Comparison of ENCODE assay signal across 35 cellular contexts in the genomic region with DNA sequence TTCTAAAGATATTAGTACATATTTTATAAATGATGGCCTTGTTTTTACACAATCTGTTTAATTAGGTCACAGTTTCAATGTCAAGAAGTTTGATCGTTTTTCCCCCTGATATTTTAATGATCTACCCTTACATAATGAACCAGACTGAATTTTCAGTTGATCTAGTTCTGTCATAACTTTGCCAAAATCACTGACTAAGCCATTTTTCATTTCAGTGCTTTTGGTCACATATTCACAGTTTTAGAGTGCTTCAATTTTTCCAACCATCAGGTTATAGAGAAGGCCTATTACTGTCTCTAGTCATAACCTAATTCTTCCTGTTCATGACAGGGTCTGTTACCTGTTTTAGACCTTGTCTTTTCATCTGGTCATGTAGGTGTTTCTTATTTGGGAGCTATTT.
"Had no signal": no experiment of that assay in that cellular context is flagged by ENCODE, and none has a peak within 500 bp of the region (broad histone marks: within the 10 kb centered on the region; RNA-seq: fewer than 3 reads in every experiment).

No MANE protein-coding gene starts in this region.

- H3K9me3 ChIP-seq: MG63 had no signal

- H3K27me3 ChIP-seq: MG63 had no signal

- H3K36me3 ChIP-seq: MG63 had no signal

- DNase-seq: MG63, MM.1S, MV-4-11, NCI-H1048, NCI-H1092, NCI-H1092 treated with DMSO at 0.1 percent for 48 hours, NCI-H1105, NCI-H1105 treated with DMSO at 0.1 percent for 48 hours, NCI-H1417, NCI-H1417 treated with DMSO at 0.1 percent for 48 hours, NCI-H1436, NCI-H1436 treated with DMSO at 0.1 percent for 48 hours, NCI-H146, NCI-H1694, NCI-H1694 treated with DMSO at 0.1 percent for 48 hours, NCI-H187, NCI-H187 treated with DMSO at 0.1 percent for 48 hours, NCI-H1930, NCI-H2029, NCI-H2029 treated with DMSO at 0.1 percent for 48 hours, NCI-H2081, NCI-H2081 treated with DMSO at 0.1 percent for 48 hours, NCI-H2107, NCI-H2171, NCI-H2171 treated with DMSO at 0.1 percent for 48 hours, NCI-H2227 treated with DMSO at 0.1 percent for 48 hours, NCI-H226, NCI-H345, NCI-H446, NCI-H446 treated with DMSO at 0.1 percent for 48 hours, NCI-H510A, NCI-H510A treated with DMSO at 0.1 percent for 48 hours, NCI-H524, NCI-H524 treated with DMSO at 0.1 percent for 48 hours, NCI-H526 had no signal

- H3K4me3 ChIP-seq: MG63 had no signal
